Comparison of ENCODE assay signal across 15 cellular contexts in genomic region chr10:93580824-93581223, GRCh38. TPM values are rescaled to one million over a fixed set of nuclear protein-coding genes. Genes with fewer than 3 reads are reported as not detected.
A peak's percentile ranks its signal among the peaks of the same experiment; 100 is the strongest.
DNase-seq lines count a peak whose midpoint lies in the region; ATAC-seq and TF ChIP-seq lines count a peak whose summit lies in the region.
"Had no signal": no experiment of that assay in that cellular context is flagged by ENCODE, and none has a peak within 500 bp of the region (broad histone marks: within the 10 kb centered on the region; RNA-seq: fewer than 3 reads in every experiment).

No MANE protein-coding gene starts in this region.

- peak overlapping the region; percentile 34 for H3K27ac Mint-ChIP-seq in nephron progenitor cell
- no peak overlapping the region for H3K27ac Mint-ChIP-seq in activated CD4-positive, alpha-beta memory T cell treated with anti-CD3 and anti-CD28 coated beads, Interleukin-2, amount 10 ng/mL, durations not matched to agents 7 days and 5 days
- H3K27ac Mint-ChIP-seq: CD4-positive, alpha-beta T cell; natural killer cell treated with Interleukin-12 subunit alpha and Interleukin-12 subunit beta and Interleukin-15 and Interleukin-18, amount 100 ng/mL, for 72 hours had no signal

- intact Hi-C loops in upper lobe of right lung (cut with DNase I): no loop called here

- no peaks in the 10 kb centered on the region for H3K4me1 ChIP-seq in upper lobe of right lung
- H3K4me1 ChIP-seq: adrenal gland, suprapubic skin had no signal

- no peak overlapping the region for H3K4me3 ChIP-seq in upper lobe of right lung
- H3K4me3 ChIP-seq: adrenal gland, SK-N-MC, suprapubic skin had no signal

- peaks cover 8% of the 10 kb centered on the region for H3K4me1 Mint-ChIP-seq in nephron progenitor cell
- no peaks in the 10 kb centered on the region for H3K4me1 Mint-ChIP-seq in activated CD4-positive, alpha-beta memory T cell treated with anti-CD3 and anti-CD28 coated beads, Interleukin-2, amount 10 ng/mL, durations not matched to agents 7 days and 5 days

- ATAC-seq in HG03095 (IDR thresholded peaks at IDR 0.05; ENCODE audit: unreplicated experiment) (no peak), upper lobe of right lung (no peak)
- ATAC-seq: left cardiac atrium; natural killer cell treated with Interleukin-12 subunit alpha and Interleukin-12 subunit beta and Interleukin-15 and Interleukin-18, amount 100 ng/mL, for 72 hours had no signal

- TF ChIP-seq CTCF in nephron progenitor cell (IDR thresholded peaks at IDR 0.05) (no peak), upper lobe of right lung (IDR thresholded peaks at IDR 0.05) (no peak)

- DNase-seq in Daoy (ENCODE audit: low read depth) (peak; percentile 23), HT-29 (ENCODE audit: low spot score) (peak; percentile 84), ecto neural progenitor cell (ENCODE audit: low spot score) (peak; percentile 82), nephron progenitor cell (peak; percentile 69), DMS79 (lab: John Stamatoyannopoulos, UW) (no peak), upper lobe of right lung (no peak)
- no peak for DNase-seq in activated CD4-positive, alpha-beta memory T cell treated with anti-CD3 and anti-CD28 coated beads, Interleukin-2, amount 10 ng/mL, durations not matched to agents 7 days and 5 days
- DNase-seq: adrenal gland; CD4-positive, alpha-beta T cell; left cardiac atrium; NK-92 treated with Interleukin-12 subunit alpha and Interleukin-12 subunit beta, amount 100 ng/mL, for 24 hours had no signal

- CTCF ChIA-PET in activated CD4-positive, alpha-beta memory T cell treated with anti-CD3 and anti-CD28 coated beads, Interleukin-2, amount 10 ng/mL, durations not matched to agents 7 days and 5 days (lab: Charles Lee): no interaction called here

- H3K9me3 Mint-ChIP-seq in nephron progenitor cell: peaks cover 8% of the 10 kb centered on the region
- no peaks in the 10 kb centered on the region for H3K9me3 Mint-ChIP-seq in activated CD4-positive, alpha-beta memory T cell treated with anti-CD3 and anti-CD28 coated beads, Interleukin-2, amount 10 ng/mL, durations not matched to agents 7 days and 5 days

- no peaks in the 10 kb centered on the region for H3K27me3 ChIP-seq in upper lobe of right lung
- H3K27me3 ChIP-seq: adrenal gland had no signal

- no peaks in the 10 kb centered on the region for H3K9me3 ChIP-seq in upper lobe of right lung
- H3K9me3 ChIP-seq: adrenal gland, suprapubic skin had no signal

- H3K4me3 Mint-ChIP-seq in nephron progenitor cell: no peak overlapping the region
- H3K4me3 Mint-ChIP-seq in activated CD4-positive, alpha-beta memory T cell treated with anti-CD3 and anti-CD28 coated beads, Interleukin-2, amount 10 ng/mL, durations not matched to agents 7 days and 5 days: no peak overlapping the region
- H3K4me3 Mint-ChIP-seq: CD4-positive, alpha-beta T cell; natural killer cell treated with Interleukin-12 subunit alpha and Interleukin-12 subunit beta and Interleukin-15 and Interleukin-18, amount 100 ng/mL, for 72 hours had no signal

- no peaks in the 10 kb centered on the region for H3K36me3 ChIP-seq in upper lobe of right lung
- H3K36me3 ChIP-seq: adrenal gland, suprapubic skin had no signal

- H3K36me3 Mint-ChIP-seq in nephron progenitor cell (ENCODE audit: low read depth): no peaks in the 10 kb centered on the region
- no peaks in the 10 kb centered on the region for H3K36me3 Mint-ChIP-seq in activated CD4-positive, alpha-beta memory T cell treated with anti-CD3 and anti-CD28 coated beads, Interleukin-2, amount 10 ng/mL, durations not matched to agents 7 days and 5 days (ENCODE audit: low read depth)
- H3K36me3 Mint-ChIP-seq: natural killer cell treated with Interleukin-12 subunit alpha and Interleukin-12 subunit beta and Interleukin-15 and Interleukin-18, amount 100 ng/mL, for 72 hours had no signal

- no peak overlapping the region for H3K27ac ChIP-seq in upper lobe of right lung
- H3K27ac ChIP-seq: adrenal gland, SK-N-MC, suprapubic skin had no signal

- POLR2A ChIA-PET in activated CD4-positive, alpha-beta memory T cell treated with anti-CD3 and anti-CD28 coated beads, Interleukin-2, amount 10 ng/mL, durations not matched to agents 7 days and 5 days (lab: Charles Lee): no interaction called here

- H3K27me3 Mint-ChIP-seq in nephron progenitor cell (ENCODE audit: low read depth, poor library complexity): peaks cover 43% of the 10 kb centered on the region
- H3K27me3 Mint-ChIP-seq in activated CD4-positive, alpha-beta memory T cell treated with anti-CD3 and anti-CD28 coated beads, Interleukin-2, amount 10 ng/mL, durations not matched to agents 7 days and 5 days: peaks cover 6% of the 10 kb centered on the region

RNA-seq across cellular contexts. Expression of gene FFAR4, which starts 14.4 kb away (rescaled TPM):
- total RNA-seq in Daoy (2014; rRNA removed; shearing (Covaris generic)): not detected in 2 replicates
- total RNA-seq in HT-29 (2014; rRNA removed; shearing (Covaris generic)): 88.1 and 97.9 TPM in 2 replicates
- not detected for total RNA-seq in activated CD4-positive, alpha-beta memory T cell treated with anti-CD3 and anti-CD28 coated beads, Interleukin-2, amount 10 ng/mL, durations not matched to agents 7 days and 5 days
- 4.9 TPM for total RNA-seq in upper lobe of right lung
- total RNA-seq: CD4-positive, alpha-beta T cell; natural killer cell treated with Interleukin-12 subunit alpha and Interleukin-12 subunit beta and Interleukin-15 and Interleukin-18, amount 100 ng/mL, for 72 hours had no signal

RNA-seq across cellular contexts. Expression of gene RBP4, which starts 20.2 kb away (rescaled TPM):
- not detected in 2 replicates for total RNA-seq in Daoy (2014; rRNA removed; shearing (Covaris generic))
- 2.7 and 4.5 TPM in 2 replicates for total RNA-seq in HT-29 (2014; rRNA removed; shearing (Covaris generic))
- total RNA-seq in activated CD4-positive, alpha-beta memory T cell treated with anti-CD3 and anti-CD28 coated beads, Interleukin-2, amount 10 ng/mL, durations not matched to agents 7 days and 5 days: not detected
- 18.6 TPM for total RNA-seq in upper lobe of right lung
- total RNA-seq: CD4-positive, alpha-beta T cell; natural killer cell treated with Interleukin-12 subunit alpha and Interleukin-12 subunit beta and Interleukin-15 and Interleukin-18, amount 100 ng/mL, for 72 hours had no signal

RNA-seq across cellular contexts. Expression of gene PDE6C, which starts 31.5 kb away (rescaled TPM):
- total RNA-seq in Daoy (2014; rRNA removed; shearing (Covaris generic)): not detected in 2 replicates
- not detected in 2 replicates for total RNA-seq in HT-29 (2014; rRNA removed; shearing (Covaris generic))
- not detected for total RNA-seq in activated CD4-positive, alpha-beta memory T cell treated with anti-CD3 and anti-CD28 coated beads, Interleukin-2, amount 10 ng/mL, durations not matched to agents 7 days and 5 days
- not detected for total RNA-seq in upper lobe of right lung
- total RNA-seq: adrenal gland; CD4-positive, alpha-beta T cell; left cardiac atrium; natural killer cell treated with Interleukin-12 subunit alpha and Interleukin-12 subunit beta and Interleukin-15 and Interleukin-18, amount 100 ng/mL, for 72 hours; suprapubic skin had no signal

Comparison
In these comparisons a context has a peak if more than half of its experiments do, and no peak if none do; other contexts are left out.
1. DNase-seq: peak in Daoy (single experiment), HT-29 (single experiment), ecto neural progenitor cell (single experiment) and nephron progenitor cell (single experiment); none in activated CD4-positive, alpha-beta memory T cell treated with anti-CD3 and anti-CD28 coated beads, Interleukin-2, amount 10 ng/mL, durations not matched to agents 7 days and 5 days (single experiment), DMS79 (single experiment) and upper lobe of right lung (single experiment).
2. RNA of gene FFAR4, which starts 14.4 kb away (total RNA-seq): 88.1 to 97.9 TPM in HT-29; 4.9 TPM in upper lobe of right lung (single experiment), not detected in activated CD4-positive, alpha-beta memory T cell treated with anti-CD3 and anti-CD28 coated beads, Interleukin-2, amount 10 ng/mL, durations not matched to agents 7 days and 5 days and not detected in Daoy; every median in the first group is over 10 times any median in the second.